9 cellular contexts compared by ENCODE assay signal in the genomic region with DNA sequence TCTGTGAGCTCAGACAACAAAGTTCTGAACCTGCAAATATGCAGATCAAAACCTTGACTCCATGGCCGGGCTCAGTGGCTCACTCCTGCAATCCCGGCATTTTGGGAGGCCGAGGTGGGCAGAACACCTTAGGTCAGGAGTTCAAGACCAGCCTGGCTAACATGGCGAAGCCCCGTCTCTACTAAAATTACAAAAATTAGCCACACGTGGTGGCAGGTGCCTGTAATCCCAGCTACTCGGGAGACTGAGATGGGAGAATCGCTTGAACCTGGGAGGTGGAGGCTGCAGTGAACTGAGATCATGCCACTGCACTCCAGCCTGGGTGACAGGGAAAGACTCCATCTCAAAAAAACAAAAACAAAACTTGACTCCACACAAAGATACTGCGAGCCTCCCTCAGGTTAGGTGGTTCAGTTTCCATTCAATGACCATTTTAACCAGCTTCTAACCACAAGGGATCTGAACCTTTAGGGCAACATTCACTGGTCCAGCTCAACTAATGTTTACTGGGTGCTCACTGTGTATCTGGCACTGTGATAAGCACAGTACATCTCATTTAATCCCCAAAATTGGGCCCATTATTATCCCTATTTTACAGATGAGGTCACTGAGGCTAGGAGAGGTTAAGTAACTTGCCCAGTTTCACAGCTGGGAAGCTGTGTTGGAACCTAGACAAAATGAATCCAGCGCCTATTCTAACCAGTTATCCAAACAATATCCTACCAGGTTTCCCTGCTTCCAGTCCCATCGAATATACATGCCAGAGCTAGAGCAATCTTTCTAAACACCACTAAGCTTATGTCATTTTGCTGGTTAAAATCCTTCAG. TPM values are rescaled to one million over a fixed set of nuclear protein-coding genes. Genes with fewer than 3 reads are reported as not detected.
DNase-seq lines count a peak whose midpoint lies in the region; ATAC-seq and TF ChIP-seq lines count a peak whose summit lies in the region.
"Had no signal": no experiment of that assay in that cellular context is flagged by ENCODE, and none has a peak within 500 bp of the region (broad histone marks: within the 10 kb centered on the region; RNA-seq: fewer than 3 reads in every experiment).

No MANE protein-coding gene starts in this region.

- H3K9me3 ChIP-seq in Caco-2 (no peaks in the 10 kb centered on the region), MM.1S (replicated peaks; ENCODE audit: insufficient read depth, low read length) (no peaks in the 10 kb centered on the region), upper lobe of left lung (no peaks in the 10 kb centered on the region), tibial nerve (no peaks in the 10 kb centered on the region)

- H3K4me2 ChIP-seq in MM.1S (ENCODE audit: low read depth, low read length), result peak overlapping the region; percentile 85

- H3F3A ChIP-seq in MM.1S (ENCODE audit: insufficient read depth, low read length), result peaks cover 14% of the 10 kb centered on the region

- H3K9me2 ChIP-seq in MM.1S (replicated peaks; ENCODE audit: insufficient read depth, low read length), result no peaks in the 10 kb centered on the region

- H3K4me1 Mint-ChIP-seq in Caco-2 (ENCODE audit: low read depth, unreplicated experiment), result peaks cover 14% of the 10 kb centered on the region
- peaks cover 48% of the 10 kb centered on the region in 2 donors for H3K4me1 Mint-ChIP-seq in natural killer cell treated with Interleukin-12 subunit alpha and Interleukin-12 subunit beta and Interleukin-15 and Interleukin-18, amount 100 ng/mL, for 72 hours (ENCODE audit: low read depth in 2 of 2)

- H3K9me3 Mint-ChIP-seq in Caco-2 (ENCODE audit: unreplicated experiment), result no peaks in the 10 kb centered on the region
- H3K9me3 Mint-ChIP-seq in natural killer cell treated with Interleukin-12 subunit alpha and Interleukin-12 subunit beta and Interleukin-15 and Interleukin-18, amount 100 ng/mL, for 72 hours, result no peaks in the 10 kb centered on the region

- H3K27ac ChIP-seq in MM.1S (ENCODE audit: low read length), result no peak overlapping the region; the same call in 1 of the 2 replicates
- H3K27ac ChIP-seq in dorsolateral prefrontal cortex, result peak overlapping the region in 5 of 59 donors; percentile 25 to 98 (median 91)
- H3K27ac ChIP-seq in upper lobe of left lung, result peak overlapping the region in 1 of 4 donors; percentile 89
- H3K27ac ChIP-seq in tibial nerve, result peak overlapping the region in 1 of 4 donors; percentile 94

- CTCF ChIA-PET in Caco-2 (lab: Charles Lee), result no interaction called here

- peak overlapping the region; percentile 100; the same call in 1 of the 2 replicates for H3K9ac ChIP-seq in MM.1S (ENCODE audit: low read length)

- H3K27ac Mint-ChIP-seq in Caco-2 (ENCODE audit: unreplicated experiment), result no peak overlapping the region
- H3K27ac Mint-ChIP-seq in natural killer cell treated with Interleukin-12 subunit alpha and Interleukin-12 subunit beta and Interleukin-15 and Interleukin-18, amount 100 ng/mL, for 72 hours, result peak overlapping the region; percentile 98 to 100

- ATAC-seq in natural killer cell treated with Interleukin-12 subunit alpha and Interleukin-12 subunit beta and Interleukin-15 and Interleukin-18, amount 100 ng/mL, for 72 hours, result no peak
- ATAC-seq in upper lobe of left lung (ENCODE audit: low FRiP score in 2 of 2), result no peak
- no peak for ATAC-seq in GM19467 (IDR thresholded peaks at IDR 0.05; ENCODE audit: unreplicated experiment)

- H2AFZ ChIP-seq in MM.1S (ENCODE audit: low read length), result no peak overlapping the region

- H3K36me3 Mint-ChIP-seq in Caco-2 (ENCODE audit: insufficient read depth, unreplicated experiment), result peaks cover 72% of the 10 kb centered on the region
- peaks cover 33% of the 10 kb centered on the region for H3K36me3 Mint-ChIP-seq in natural killer cell treated with Interleukin-12 subunit alpha and Interleukin-12 subunit beta and Interleukin-15 and Interleukin-18, amount 100 ng/mL, for 72 hours

- peaks cover 16% of the 10 kb centered on the region for H3K4me1 ChIP-seq in Caco-2
- H3K4me1 ChIP-seq in MM.1S (ENCODE audit: low read length), result peaks cover 15% of the 10 kb centered on the region
- H3K4me1 ChIP-seq in upper lobe of left lung, result peaks cover 13 to 34% (median 19%) of the 10 kb centered on the region in 4 donors
- H3K4me1 ChIP-seq in tibial nerve, result peaks cover 0 to 43% (median 3%) of the 10 kb centered on the region in 4 donors

- no TSS peak for BruUV-seq in Caco-2 (replicated peaks; lab: Mats Ljungman, UMichigan)

- DNase-seq in Caco-2 (no peak), MM.1S (peak; percentile 24), dorsolateral prefrontal cortex (no peak), HK-2 (ENCODE audit: unreplicated experiment) (no peak), upper lobe of left lung (no peak), tibial nerve (ENCODE audit: low spot score in 2 of 2) (no peak)
- no peak for DNase-seq in natural killer cell treated with Interleukin-12 subunit alpha and Interleukin-12 subunit beta and Interleukin-15 and Interleukin-18, amount 100 ng/mL, for 72 hours (ENCODE audit: low spot score)
- DNase-seq: NCI-H226 had no signal

- H3K36me3 ChIP-seq in Caco-2 (ENCODE audit: control insufficient read depth, insufficient read depth, low read length) (peaks cover 1% of the 10 kb centered on the region; the same call in 1 of the 2 replicates), MM.1S (replicated peaks; ENCODE audit: insufficient read depth, low read length) (peaks cover 28% of the 10 kb centered on the region), upper lobe of left lung (peaks cover 26 to 43% (median 38%) of the 10 kb centered on the region in 4 donors), tibial nerve (peaks cover 0 to 39% (median 8%) of the 10 kb centered on the region in 3 donors)

- intact Hi-C loops in Caco-2 (cut with micrococcal nuclease; ENCODE audit: unreplicated experiment), result no loop called here
- intact Hi-C loops in dorsolateral prefrontal cortex (cut with DNase I), result no loop called here

- H3K4me3 Mint-ChIP-seq in Caco-2 (ENCODE audit: unreplicated experiment), result peak overlapping the region; percentile 79
- peak overlapping the region; percentile 100 for H3K4me3 Mint-ChIP-seq in natural killer cell treated with Interleukin-12 subunit alpha and Interleukin-12 subunit beta and Interleukin-15 and Interleukin-18, amount 100 ng/mL, for 72 hours

- no peaks in the 10 kb centered on the region for H3K27me3 Mint-ChIP-seq in Caco-2 (ENCODE audit: insufficient read depth, unreplicated experiment)
- no peaks in the 10 kb centered on the region for H3K27me3 Mint-ChIP-seq in natural killer cell treated with Interleukin-12 subunit alpha and Interleukin-12 subunit beta and Interleukin-15 and Interleukin-18, amount 100 ng/mL, for 72 hours

- no peak for TF ChIP-seq CTCF in Caco-2 (IDR thresholded peaks at IDR 0.05; ENCODE audit: insufficient read depth in 1 of 2, low read depth in 1 of 2, low read length in 1 of 2, severe bottlenecking in 1 of 2, unreplicated experiment in 1 of 2)
- no peak for TF ChIP-seq CTCF in MM.1S (IDR thresholded peaks at IDR 0.05; ENCODE audit: low read length)
- TF ChIP-seq CTCF in dorsolateral prefrontal cortex (IDR thresholded peaks at IDR 0.05 in 54 of 56, conservative IDR thresholded peaks at IDR 0.05 in 2 of 56; ENCODE audit: low read depth in 1 of 56, partially characterized antibody in 56 of 56), result no peak
- no peak for TF ChIP-seq CTCF in upper lobe of left lung (IDR thresholded peaks at IDR 0.05)
- TF ChIP-seq CTCF in tibial nerve (IDR thresholded peaks at IDR 0.05), result no peak

- no peak for TF ChIP-seq EP300 in upper lobe of left lung (IDR thresholded peaks at IDR 0.05)
- no peak for TF ChIP-seq EP300 in tibial nerve (IDR thresholded peaks at IDR 0.05)

- H3K4me3 ChIP-seq in Caco-2 (ENCODE audit: low read depth, low read length), result peak overlapping the region; percentile 73
- peak overlapping the region; percentile 75 for H3K4me3 ChIP-seq in MM.1S (ENCODE audit: low read length)
- H3K4me3 ChIP-seq in dorsolateral prefrontal cortex, result peak overlapping the region in 40 of 59 donors; percentile 13 to 97 (median 86)
- H3K4me3 ChIP-seq in upper lobe of left lung, result peak overlapping the region in 2 of 4 donors; percentile 69 to 93
- H3K4me3 ChIP-seq in tibial nerve, result peak overlapping the region in 2 of 4 donors; percentile 70 to 77

- H3K27me3 ChIP-seq in Caco-2 (replicated peaks; ENCODE audit: control insufficient read depth, insufficient read depth, low read length) (no peaks in the 10 kb centered on the region), MM.1S (replicated peaks; ENCODE audit: insufficient read depth, low read length) (no peaks in the 10 kb centered on the region), dorsolateral prefrontal cortex (no peaks in the 10 kb centered on the region), upper lobe of left lung (no peaks in the 10 kb centered on the region), tibial nerve (no peaks in the 10 kb centered on the region)

- H4K20me1 ChIP-seq in MM.1S (ENCODE audit: insufficient read depth, low read length), result peaks cover 44% of the 10 kb centered on the region

- POLR2A ChIA-PET in Caco-2 (lab: Charles Lee), result interaction anchor here (1.2 kb wide), 1 partner anchor 11 kb away, joined by 13 read pairs; no protein-coding TSS in a partner anchor

- H3K79me2 ChIP-seq in MM.1S (ENCODE audit: low read length), result peaks cover 66% of the 10 kb centered on the region

- TF ChIP-seq POLR2A in upper lobe of left lung (IDR thresholded peaks at IDR 0.05), result no peak
- TF ChIP-seq POLR2A in tibial nerve (IDR thresholded peaks at IDR 0.05), result no peak

- 73 to 84% methylated on average over 11 of the region's 11 CpGs for WGBS in upper lobe of left lung, 2 donors
- 72 to 76% methylated on average over 11 of the region's 11 CpGs for WGBS in tibial nerve, 2 donors

RNA-seq across cellular contexts. Expression of a gene that starts 1.8 kb away (rescaled TPM):
- total RNA-seq in Caco-2 (2022) (532 and 533 TPM in 2 replicates), dorsolateral prefrontal cortex (10 to 100 TPM; 24.3 to 63.9 (median 44.4) TPM), upper lobe of left lung (100 to 1,000 TPM in 5 of 6 donors, 10 to 100 TPM in 1; 54.5 to 216 (median 123) TPM), tibial nerve (100 to 1,000 TPM; 129 to 198 (median 134) TPM)
- 100 to 1,000 TPM; 316 to 325 TPM for total RNA-seq in natural killer cell treated with Interleukin-12 subunit alpha and Interleukin-12 subunit beta and Interleukin-15 and Interleukin-18, amount 100 ng/mL, for 72 hours

RNA-seq across cellular contexts. Expression of a gene that starts 39.9 kb away (rescaled TPM):
- 8.0 and 11.0 TPM in 2 replicates for total RNA-seq in Caco-2 (2022)
- 10 to 100 TPM; 12.5 to 26.7 (median 19.8) TPM for total RNA-seq in dorsolateral prefrontal cortex
- 10 to 100 TPM in 1 of 2 donors, 1 to 10 TPM in 1; 6.8 to 21.1 TPM for total RNA-seq in natural killer cell treated with Interleukin-12 subunit alpha and Interleukin-12 subunit beta and Interleukin-15 and Interleukin-18, amount 100 ng/mL, for 72 hours
- 10 to 100 TPM in 1 of 6 donors, 1 to 10 TPM in 5; 8.4 to 13.3 (median 8.9) TPM for total RNA-seq in upper lobe of left lung
- 10 to 100 TPM; 12.0 to 15.6 (median 13.6) TPM for total RNA-seq in tibial nerve
